In the genomic region with DNA sequence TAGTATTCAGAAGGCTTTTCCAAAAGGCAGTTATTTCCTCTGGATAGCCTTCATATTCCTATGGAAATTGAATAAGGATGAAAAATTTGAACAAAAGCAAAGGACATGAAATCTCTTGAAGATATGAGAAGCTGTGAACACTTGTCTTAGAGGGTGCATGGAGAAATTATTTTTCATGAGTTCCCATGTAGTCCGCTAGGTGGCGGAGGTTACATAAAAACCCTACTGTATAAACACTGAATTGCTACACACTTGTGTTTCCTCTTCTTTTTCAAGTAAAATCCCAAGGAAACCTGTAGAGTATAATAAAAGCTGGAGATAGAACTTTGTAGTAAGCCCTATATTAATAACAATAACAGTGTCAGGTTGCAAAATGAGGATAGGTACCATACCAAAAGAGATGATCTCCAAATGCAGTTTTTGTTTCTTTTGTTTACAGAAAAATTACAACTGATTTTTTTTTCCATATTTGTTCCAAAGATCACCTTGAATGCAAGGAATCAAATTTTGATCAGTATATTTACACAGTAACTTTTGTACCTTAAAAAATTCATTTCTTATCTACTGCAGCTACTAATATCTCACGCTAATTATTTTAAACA, we compare ENCODE assay signal across 8 cellular contexts. TPM values are rescaled to one million over a fixed set of nuclear protein-coding genes. Genes with fewer than 3 reads are reported as not detected.
DNase-seq lines count a peak whose midpoint lies in the region; ATAC-seq, FAIRE-seq and TF ChIP-seq lines count a peak whose summit lies in the region.

No MANE protein-coding gene starts in this region.

- DNase-seq in cardiac muscle cell (ENCODE audit: low read depth in 1 of 2, low spot score in 1 of 2), result peak; percentile 54 to 69
- DNase-seq in right cardiac atrium, result no peak
- DNase-seq in OCI-M1 (lab: John Stamatoyannopoulos, UW), result peak; percentile 62
- DNase-seq in bronchial epithelial cell (ENCODE audit: low read depth), result peak; percentile 44
- no peak for DNase-seq in lung (ENCODE audit: low spot score)

- H3K4me1 ChIP-seq in cardiac muscle cell (ENCODE audit: low read depth), result no peaks in the 10 kb centered on the region
- no peaks in the 10 kb centered on the region for H3K4me1 ChIP-seq in right cardiac atrium (ENCODE audit: control insufficient read depth, insufficient read depth, low read length)
- H3K4me1 ChIP-seq in lung (ENCODE audit: control insufficient read depth in 2 of 2, insufficient read depth in 2 of 2, low read length in 2 of 2), result no peaks in the 10 kb centered on the region

- intact Hi-C loops in right cardiac atrium (cut with DNase I), result no loop called here

- H3K9me3 ChIP-seq in cardiac muscle cell (ENCODE audit: low read depth), result no peaks in the 10 kb centered on the region
- no peaks in the 10 kb centered on the region for H3K9me3 ChIP-seq in right cardiac atrium (ENCODE audit: control insufficient read depth, low read length)
- no peaks in the 10 kb centered on the region for H3K9me3 ChIP-seq in lung (ENCODE audit: control insufficient read depth in 2 of 2, insufficient read depth in 1 of 2, low read length in 1 of 2)

- TF ChIP-seq CTCF in cardiac muscle cell (IDR thresholded peaks at IDR 0.05; ENCODE audit: low read depth, low read length) (peak; percentile 79), bronchial epithelial cell (IDR thresholded peaks at IDR 0.05; ENCODE audit: insufficient read depth, low read length, severe bottlenecking) (peak; percentile 69), lung (IDR thresholded peaks at IDR 0.05; ENCODE audit: control extremely low read depth, extremely low read depth) (peak; percentile 22)

- FAIRE-seq in bronchial epithelial cell (lab: Jason Lieb, UNC), result no peak

- no peaks in the 10 kb centered on the region for H3K36me3 ChIP-seq in cardiac muscle cell
- H3K36me3 ChIP-seq in bronchial epithelial cell (ENCODE audit: control insufficient read depth, insufficient read depth, low read length), result no peaks in the 10 kb centered on the region
- no peaks in the 10 kb centered on the region for H3K36me3 ChIP-seq in lung (ENCODE audit: control insufficient read depth in 2 of 2, insufficient read depth in 2 of 2, low read length in 2 of 2)

- H3K4me3 ChIP-seq in cardiac muscle cell (no peak overlapping the region), right cardiac atrium (ENCODE audit: low read length) (no peak overlapping the region), bronchial epithelial cell (ENCODE audit: low read depth, low read length) (no peak overlapping the region), lung (no peak overlapping the region)

- H3K27ac ChIP-seq in cardiac muscle cell, result no peak overlapping the region
- no peak overlapping the region for H3K27ac ChIP-seq in right cardiac atrium (ENCODE audit: low read length)
- no peak overlapping the region for H3K27ac ChIP-seq in lung (ENCODE audit: low read depth in 1 of 2, low read length in 1 of 2)

- ATAC-seq in right cardiac atrium (no peak), HG03103 (IDR thresholded peaks at IDR 0.05; ENCODE audit: low read depth, unreplicated experiment) (peak; percentile 65), lung (ENCODE audit: insufficient read depth, low FRiP score) (no peak), GM18520 (IDR thresholded peaks at IDR 0.05; ENCODE audit: unreplicated experiment) (no peak), GM21717 (IDR thresholded peaks at IDR 0.05; ENCODE audit: unreplicated experiment) (no peak)

- WGBS in right cardiac atrium, result 29% methylated on average over 3 of the region's 3 CpGs
- 32 to 34% methylated on average over 3 of the region's 3 CpGs for WGBS in lung, 2 donors

- H3K27me3 ChIP-seq in cardiac muscle cell, result no peaks in the 10 kb centered on the region
- no peaks in the 10 kb centered on the region for H3K27me3 ChIP-seq in right cardiac atrium (ENCODE audit: control insufficient read depth, insufficient read depth)
- no peaks in the 10 kb centered on the region for H3K27me3 ChIP-seq in bronchial epithelial cell (ENCODE audit: control insufficient read depth, insufficient read depth, low read length)
- H3K27me3 ChIP-seq in lung (ENCODE audit: control insufficient read depth, insufficient read depth), result no peaks in the 10 kb centered on the region

RNA-seq across cellular contexts. Expression of a gene that starts 37.8 kb away (rescaled TPM):
- total RNA-seq in cardiac muscle cell, result not detected in 2 replicates
- not detected in 2 replicates for polyA plus RNA-seq in cardiac muscle cell
- total RNA-seq in right cardiac atrium, result not detected
- not detected for polyA plus RNA-seq in right cardiac atrium
- under 0.01 TPM in 1 of 2 replicates, not detected in the other for total RNA-seq in bronchial epithelial cell
- not detected for total RNA-seq in lung
- polyA plus RNA-seq in lung, result not detected

RNA-seq across cellular contexts. Expression of a gene that starts 57.8 kb away (rescaled TPM):
- total RNA-seq in cardiac muscle cell, result not detected in 2 replicates
- not detected in 2 replicates for polyA plus RNA-seq in cardiac muscle cell
- not detected for total RNA-seq in right cardiac atrium
- not detected for polyA plus RNA-seq in right cardiac atrium
- not detected in 2 replicates for total RNA-seq in bronchial epithelial cell
- not detected for total RNA-seq in lung
- polyA plus RNA-seq in lung, result not detected

Comparison
In these comparisons a context has a peak if more than half of its experiments do, and no peak if none do; other contexts are left out.
1. DNase-seq: peak in cardiac muscle cell (2 of 2), OCI-M1 (single experiment) and bronchial epithelial cell (single experiment); none in right cardiac atrium (0 of 3) and lung (single experiment).
2. CTCF ChIP-seq: peak in every context shown above with its lines; median percentile 79 in cardiac muscle cell; 69 in bronchial epithelial cell; 22 in lung.